10 cellular contexts compared by ENCODE assay signal in genomic region chr17:67442787-67443624, GRCh38.
A peak's percentile ranks its signal among the peaks of the same experiment; 100 is the strongest.
DNase-seq lines count a peak whose midpoint lies in the region; ATAC-seq and TF ChIP-seq lines count a peak whose summit lies in the region.
"Had no signal": no experiment of that assay in that cellular context is flagged by ENCODE, and none has a peak within 500 bp of the region (broad histone marks: within the 10 kb centered on the region; RNA-seq: fewer than 3 reads in every experiment).

No MANE protein-coding gene starts in this region.

- H3K4me1 ChIP-seq in HUES48 (ENCODE audit: control insufficient read depth, insufficient read depth, low read length) (peaks cover 34% of the 10 kb centered on the region), gastrocnemius medialis (peaks cover 11 to 12% of the 10 kb centered on the region in 2 donors), testis (no peaks in the 10 kb centered on the region)

- H3K36me3 Mint-ChIP-seq in T-cell, result peaks cover 20% of the 10 kb centered on the region

- no peaks in the 10 kb centered on the region for H3K27me3 Mint-ChIP-seq in T-cell

- no peak overlapping the region for H3K9ac ChIP-seq in HUES48 (ENCODE audit: low read depth, low read length)

- DNase-seq in T-cell (no peak), fibroblast of villous mesenchyme (ENCODE audit: low read depth) (peak; percentile 15), gastrocnemius medialis (no peak), HT-29 (ENCODE audit: low spot score) (no peak), SIG-M5 (lab: John Stamatoyannopoulos, UW) (no peak), testis (no peak)
- DNase-seq: effector CD4-positive, alpha-beta T cell; NCI-H2171 treated with DMSO at 0.1 percent for 48 hours; stimulated activated naive CD4-positive, alpha-beta T cell treated with Interleukin-2 at 50 U/mL for 16 hours had no signal

- intact Hi-C loops in gastrocnemius medialis (cut with DNase I; ENCODE audit: low total_unique reads) (no loop called here), testis (cut with DNase I; ENCODE audit: low total_unique reads) (no loop called here)

- H3K27me3 ChIP-seq in HUES48 (ENCODE audit: control insufficient read depth, insufficient read depth, low read length), result no peaks in the 10 kb centered on the region
- H3K27me3 ChIP-seq in gastrocnemius medialis, result peaks cover 0 to 4% (median 2%) of the 10 kb centered on the region in 3 donors
- no peaks in the 10 kb centered on the region for H3K27me3 ChIP-seq in testis

- no peaks in the 10 kb centered on the region for H3K9me3 Mint-ChIP-seq in T-cell

- no peak for TF ChIP-seq CTCF in fibroblast of villous mesenchyme (IDR thresholded peaks at IDR 0.05; ENCODE audit: insufficient read depth, low read depth, low read length)
- no peak for TF ChIP-seq CTCF in gastrocnemius medialis (IDR thresholded peaks at IDR 0.05 in 4 of 5, conservative IDR thresholded peaks at IDR 0.05 in 1 of 5)
- TF ChIP-seq CTCF in testis (IDR thresholded peaks at IDR 0.05), result no peak

- TF ChIP-seq POLR2A in gastrocnemius medialis (IDR thresholded peaks at IDR 0.05) (no peak), testis (IDR thresholded peaks at IDR 0.05) (no peak)

- H3K9me3 ChIP-seq in HUES48 (ENCODE audit: control insufficient read depth, insufficient read depth, low read length) (no peaks in the 10 kb centered on the region), gastrocnemius medialis (no peaks in the 10 kb centered on the region), testis (no peaks in the 10 kb centered on the region)

- WGBS in testis, 2 donors, result 60 to 68% methylated on average over 13 of the region's 13 CpGs

- H3K27ac Mint-ChIP-seq in T-cell, result peak overlapping the region; percentile 97 to 100

- no peak for ATAC-seq in T-cell (replicated peaks in 1 of 4)
- no peak for ATAC-seq in gastrocnemius medialis

- H3K27ac ChIP-seq in HUES48 (ENCODE audit: low read depth, low read length) (peak overlapping the region; percentile 62), gastrocnemius medialis (peak overlapping the region; percentile 13 to 64 (median 56)), testis (peak overlapping the region in 1 of 2 donors; percentile 21)

- H3K4me3 ChIP-seq in HUES48 (ENCODE audit: low read depth, low read length) (no peak overlapping the region), fibroblast of villous mesenchyme (ENCODE audit: low read depth, low read length) (no peak overlapping the region), gastrocnemius medialis (no peak overlapping the region), testis (no peak overlapping the region)

- POLR2A ChIA-PET in T-cell (lab: Charles Lee), result interaction anchor here (0.6 to 1.4 kb wide), 4 partner anchors 8 to 841 kb away, joined by 3 to 8 read pairs (median 4); no protein-coding TSS in a partner anchor

- H3K4me3 Mint-ChIP-seq in T-cell, result peak overlapping the region; percentile 11 to 52 (median 44)

- in situ Hi-C loops in gastrocnemius medialis (cut with MboI; ENCODE audit: low sequenced_read_pairs in 4 of 4), result no loop called here

- H3K36me3 ChIP-seq in HUES48 (ENCODE audit: control insufficient read depth, insufficient read depth, low read length) (no peaks in the 10 kb centered on the region), gastrocnemius medialis (no peaks in the 10 kb centered on the region), testis (ENCODE audit: low read depth, missing control alignments) (no peaks in the 10 kb centered on the region)

- CTCF ChIA-PET in T-cell (lab: Charles Lee), result interaction anchor here in 1 of 2 donors (0.7 to 3.6 kb wide), 5 partner anchors 21 to 94 kb away, joined by 3 to 43 read pairs (median 3); no protein-coding TSS in a partner anchor

- peaks cover 90 to 92% (median 91%) of the 10 kb centered on the region in 3 donors for H3K4me1 Mint-ChIP-seq in T-cell
